In the genomic region with DNA sequence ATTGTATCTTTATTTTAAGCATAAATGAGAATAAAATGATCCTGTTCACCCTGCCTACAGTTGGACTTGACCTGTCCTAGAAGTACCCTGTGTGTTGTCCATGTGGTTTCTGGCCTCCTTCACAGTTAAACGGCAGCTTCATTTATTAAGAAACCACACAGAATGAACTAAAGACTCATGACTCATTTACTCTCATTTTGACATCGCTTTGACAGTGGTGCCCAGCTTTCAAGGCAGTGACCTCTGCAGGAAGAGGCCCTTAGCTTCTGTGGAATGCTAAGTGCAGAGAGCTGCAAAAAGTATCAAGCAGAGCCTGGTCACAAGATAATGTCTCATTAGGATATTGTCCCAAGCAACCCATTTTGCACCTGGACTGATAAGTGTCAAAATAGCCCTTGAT, we compare ENCODE assay signal across 9 cellular contexts.
DNase-seq lines count a peak whose midpoint lies in the region; ATAC-seq and TF ChIP-seq lines count a peak whose summit lies in the region.
"Had no signal": no experiment of that assay in that cellular context is flagged by ENCODE, and none has a peak within 500 bp of the region (broad histone marks: within the 10 kb centered on the region; RNA-seq: fewer than 3 reads in every experiment).

No MANE protein-coding gene starts in this region.

- in situ Hi-C loops in astrocyte of the spinal cord (cut with HindIII; ENCODE audit: low sequenced_read_pairs): no loop called here
- in situ Hi-C loops in HAP-1 (cut with MboI; ENCODE audit: low sequenced_read_pairs): no loop called here

- H3K9me3 ChIP-seq in HAP-1: no peaks in the 10 kb centered on the region
- H3K9me3 ChIP-seq: BLaER1 treated with 17β-estradiol and CSF1 and Interleukin-3, amounts not matched to agents 10 nM and 100 nM had no signal

- H3K4me1 Mint-ChIP-seq in natural killer cell: no peaks in the 10 kb centered on the region

- ATAC-seq in natural killer cell: no peak

- peaks cover 14% of the 10 kb centered on the region for H3K4me1 ChIP-seq in HAP-1

- H3K4me3 Mint-ChIP-seq in natural killer cell: no peak overlapping the region

- peaks cover 30% of the 10 kb centered on the region for H3K36me3 ChIP-seq in HAP-1 (replicated peaks)

- peak overlapping the region; percentile 50 to 54 for H3K27ac Mint-ChIP-seq in natural killer cell

- H3K27me3 ChIP-seq in HAP-1 (ENCODE audit: low read depth): no peaks in the 10 kb centered on the region
- H3K27me3 ChIP-seq: BLaER1 treated with 17β-estradiol and CSF1 and Interleukin-3, amounts not matched to agents 10 nM and 100 nM had no signal

- peaks cover 0 to under 1% of the 10 kb centered on the region in 2 donors for H3K27me3 Mint-ChIP-seq in natural killer cell (ENCODE audit: low read depth in 2 of 2)

- TF ChIP-seq CTCF in astrocyte of the spinal cord (IDR thresholded peaks at IDR 0.05; ENCODE audit: low read depth, low read length) (no peak), natural killer cell (IDR thresholded peaks at IDR 0.05) (no peak)

- H3K9me3 Mint-ChIP-seq in natural killer cell: no peaks in the 10 kb centered on the region

- intact Hi-C loops in natural killer cell (cut with micrococcal nuclease): no loop called here

- H3K4me3 ChIP-seq in astrocyte of the spinal cord (ENCODE audit: low read depth, low read length): no peak overlapping the region
- no peak overlapping the region for H3K4me3 ChIP-seq in HAP-1
- H3K4me3 ChIP-seq: BLaER1 treated with 17β-estradiol and CSF1 and Interleukin-3, amounts not matched to agents 10 nM and 100 nM had no signal

- DNase-seq in activated CD4-positive, alpha-beta T cell treated with anti-CD3 and anti-CD28 coated beads, Interleukin-2, amount 50 U/mL, for 48 hours: peak; percentile 9 to 18
- DNase-seq in activated CD4-positive, alpha-beta T cell treated with anti-CD3 and anti-CD28 coated beads for 4 hours: no peak
- DNase-seq in HK-2 (ENCODE audit: unreplicated experiment) (peak; percentile 53), astrocyte of the spinal cord (ENCODE audit: low read depth, low spot score) (peak; percentile 80), natural killer cell (no peak), NCI-H1694 treated with DMSO at 0.1 percent for 48 hours (lab: John Stamatoyannopoulos, UW) (no peak), HAP-1 (ENCODE audit: low spot score in 2 of 2) (no peak)
- DNase-seq in activated CD4-positive, CD25-positive, alpha-beta regulatory T cell (lab: John Stamatoyannopoulos, UW): no peak

- peaks cover 8% of the 10 kb centered on the region for H3K36me3 Mint-ChIP-seq in natural killer cell

Comparison
In these comparisons a context has a peak if more than half of its experiments do, and no peak if none do; other contexts are left out.
1. DNase-seq: peak in activated CD4-positive, alpha-beta T cell treated with anti-CD3 and anti-CD28 coated beads, Interleukin-2, amount 50 U/mL, for 48 hours (2 of 2), HK-2 (single experiment) and astrocyte of the spinal cord (single experiment); none in activated CD4-positive, alpha-beta T cell treated with anti-CD3 and anti-CD28 coated beads for 4 hours (0 of 2), natural killer cell (single experiment), NCI-H1694 treated with DMSO at 0.1 percent for 48 hours (single experiment), activated CD4-positive, CD25-positive, alpha-beta regulatory T cell (0 of 4) and HAP-1 (0 of 2).